In the genomic region with DNA sequence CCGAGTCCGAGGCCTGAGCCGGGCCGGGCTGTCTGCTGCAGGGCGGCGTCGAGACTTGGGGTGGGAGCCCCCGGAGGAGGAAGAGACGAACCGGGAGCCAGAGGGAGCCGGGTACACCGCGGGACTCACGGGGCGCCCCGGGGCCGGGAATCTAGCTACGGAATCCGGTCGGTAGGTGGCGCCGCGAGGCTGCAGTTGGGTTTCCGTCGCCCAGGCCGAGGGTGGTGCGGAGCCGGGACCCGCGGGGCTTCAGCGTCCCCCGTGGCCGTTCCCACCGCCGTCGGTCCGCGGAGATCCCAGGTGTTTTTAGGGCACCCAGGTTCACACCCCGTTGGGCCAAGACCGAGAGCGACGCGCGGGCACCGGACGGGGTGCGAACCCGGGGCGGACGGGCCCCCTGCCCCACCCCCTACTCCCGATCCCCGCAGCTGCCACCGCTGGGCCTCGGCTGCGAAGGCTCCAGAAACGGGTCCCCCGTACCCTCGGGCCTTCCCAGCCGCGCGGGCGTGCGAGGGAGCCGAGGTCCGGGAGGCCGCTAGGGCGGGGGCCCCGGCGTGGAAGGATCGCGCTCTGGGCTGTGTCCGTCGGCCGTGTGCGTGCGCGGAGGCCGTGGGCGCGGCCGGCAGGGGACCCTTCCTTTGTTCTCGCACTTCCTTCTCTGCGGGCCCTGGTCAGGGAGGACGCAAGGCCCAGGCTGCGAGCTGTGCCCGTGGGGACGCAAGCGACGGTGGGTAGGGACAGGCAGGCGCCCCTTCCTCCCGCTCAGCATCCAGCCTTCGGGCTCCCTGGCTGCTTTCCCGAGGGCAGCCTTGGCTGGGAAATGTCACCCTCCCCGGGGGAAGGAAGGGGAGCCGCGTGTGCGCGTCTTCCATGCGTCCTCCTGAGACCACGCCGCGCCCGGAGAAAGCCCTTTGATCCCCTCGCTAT, we compare ENCODE assay signal across 8 cellular contexts.
DNase-seq lines count a peak whose midpoint lies in the region; ATAC-seq lines count a peak whose summit lies in the region.

No MANE protein-coding gene starts in this region.

- H3K14ac ChIP-seq in mesenchymal stem cell (ENCODE audit: low read length in 2 of 2), result peak overlapping the region in 1 of 2 experiments; percentile 89

- H4K8ac ChIP-seq in mesenchymal stem cell (ENCODE audit: low read length), result peak overlapping the region; percentile 97

- DNase-seq in NCI-H69 (lab: John Stamatoyannopoulos, UW), result peak; percentile 90
- DNase-seq in activated CD8-positive, alpha-beta memory T cell treated with anti-CD3 and anti-CD28 coated beads for 1 hour (ENCODE audit: extremely low read depth in 1 of 2, low read depth in 1 of 2), result peak; percentile 42 to 69
- DNase-seq in effector memory CD4-positive, alpha-beta T cell, result peak; percentile 26 to 35 (median 35)
- DNase-seq in mesenchymal stem cell, result peak; percentile 76
- peak; percentile 62 for DNase-seq in stimulated activated CD8-positive, alpha-beta memory T cell treated with anti-CD3 and anti-CD28 coated beads, Interleukin-12 subunit alpha, Interleukin-12 subunit beta, amount 100 ng/mL, for 1 hour (ENCODE audit: low read depth)

- peak overlapping the region; percentile 81 for H2AFZ ChIP-seq in mesenchymal stem cell (ENCODE audit: low read depth, low read length)

- no peaks in the 10 kb centered on the region for H3K79me1 ChIP-seq in mesenchymal stem cell (replicated peaks; ENCODE audit: low read length, poor library complexity, severe bottlenecking)

- peaks cover 14% of the 10 kb centered on the region for H3K27me3 ChIP-seq in effector memory CD4-positive, alpha-beta T cell (replicated peaks; ENCODE audit: control insufficient read depth, insufficient read depth, low read length, poor library complexity, severe bottlenecking)
- peaks cover 0 to 5% of the 10 kb centered on the region in 2 experiments for H3K27me3 ChIP-seq in mesenchymal stem cell (ENCODE audit: control insufficient read depth in 1 of 2, insufficient read depth in 1 of 2, low read length in 2 of 2)

- H2BK12ac ChIP-seq in mesenchymal stem cell (ENCODE audit: low read length in 2 of 2), result peak overlapping the region; percentile 28 to 89

- peak overlapping the region; percentile 96 for H4K91ac ChIP-seq in mesenchymal stem cell (ENCODE audit: low read length)

- H3K4ac ChIP-seq in mesenchymal stem cell (ENCODE audit: low read depth in 1 of 2, low read length in 2 of 2), result peak overlapping the region; percentile 57 to 75

- peak overlapping the region; percentile 50 for H2BK15ac ChIP-seq in mesenchymal stem cell (ENCODE audit: low read depth, poor library complexity, severe bottlenecking)

- H3K23ac ChIP-seq in mesenchymal stem cell (ENCODE audit: low read length in 2 of 2), result peak overlapping the region in 1 of 2 experiments; percentile 40

- H2BK120ac ChIP-seq in mesenchymal stem cell (ENCODE audit: low read depth, low read length), result peak overlapping the region; percentile 96

- H3K9ac ChIP-seq in mesenchymal stem cell (ENCODE audit: low read length), result peak overlapping the region; percentile 87

- H3K9me3 ChIP-seq in effector memory CD4-positive, alpha-beta T cell (ENCODE audit: control insufficient read depth, low read length), result no peaks in the 10 kb centered on the region
- H3K9me3 ChIP-seq in mesenchymal stem cell (ENCODE audit: control insufficient read depth, low read length), result no peaks in the 10 kb centered on the region

- no peak overlapping the region for H3K27ac ChIP-seq in effector memory CD4-positive, alpha-beta T cell (ENCODE audit: insufficient read depth, low read length, poor library complexity, severe bottlenecking)
- no peak overlapping the region for H3K27ac ChIP-seq in mesenchymal stem cell (ENCODE audit: low read length, poor library complexity, severe bottlenecking)

- no peaks in the 10 kb centered on the region for H3K36me3 ChIP-seq in effector memory CD4-positive, alpha-beta T cell (ENCODE audit: control insufficient read depth, insufficient read depth, low read length)
- H3K36me3 ChIP-seq in mesenchymal stem cell (ENCODE audit: control insufficient read depth in 1 of 2, insufficient read depth in 2 of 2, low read depth in 1 of 2, low read length in 2 of 2), result peaks cover 0 to 5% of the 10 kb centered on the region in 2 experiments

- H3K4me3 ChIP-seq in GM08714 (ENCODE audit: low read length), result peak overlapping the region; percentile 58; the same call in 1 of the 2 replicates
- H3K4me3 ChIP-seq in effector memory CD4-positive, alpha-beta T cell (ENCODE audit: insufficient read depth, low read depth, low read length, poor library complexity, severe bottlenecking), result peak overlapping the region; percentile 48
- peak overlapping the region; percentile 60 to 77 for H3K4me3 ChIP-seq in mesenchymal stem cell (ENCODE audit: insufficient read depth in 1 of 2, low read depth in 1 of 2, low read length in 2 of 2)

- peak overlapping the region; percentile 83 to 92 for H3K18ac ChIP-seq in mesenchymal stem cell (ENCODE audit: low read depth in 1 of 2, low read length in 2 of 2)

- peaks cover 7% of the 10 kb centered on the region for H3K4me1 ChIP-seq in effector memory CD4-positive, alpha-beta T cell (ENCODE audit: control insufficient read depth, insufficient read depth, low read length, poor library complexity, severe bottlenecking)
- H3K4me1 ChIP-seq in mesenchymal stem cell (ENCODE audit: control insufficient read depth, insufficient read depth, low read depth, low read length), result peaks cover 14% of the 10 kb centered on the region

- no peak overlapping the region for H2BK5ac ChIP-seq in mesenchymal stem cell (ENCODE audit: low read depth, low read length, poor library complexity, severe bottlenecking)

- H3K4me2 ChIP-seq in mesenchymal stem cell (ENCODE audit: low read length, poor library complexity, severe bottlenecking), result peak overlapping the region; percentile 85

- no peak overlapping the region for H2AK5ac ChIP-seq in mesenchymal stem cell (ENCODE audit: low read length, severe bottlenecking)

- WGBS in mesenchymal stem cell, result 10% methylated on average over 85 of the region's 104 CpGs

- ATAC-seq in HG03108 (IDR thresholded peaks at IDR 0.05; ENCODE audit: unreplicated experiment) (peak; percentile 62), HG03521 (IDR thresholded peaks at IDR 0.05; ENCODE audit: unreplicated experiment) (no peak)

Comparison
In these comparisons a context has a peak if more than half of its experiments do, and no peak if none do; other contexts are left out.
1. DNase-seq: peak in every context shown above with its lines; median percentile 90 in NCI-H69; 76 in mesenchymal stem cell; 62 in stimulated activated CD8-positive, alpha-beta memory T cell treated with anti-CD3 and anti-CD28 coated beads, Interleukin-12 subunit alpha, Interleukin-12 subunit beta, amount 100 ng/mL, for 1 hour; 56 in activated CD8-positive, alpha-beta memory T cell treated with anti-CD3 and anti-CD28 coated beads for 1 hour; 35 in effector memory CD4-positive, alpha-beta T cell.